24 cellular contexts compared by ENCODE assay signal in genomic region chr3:155189478-155189877, GRCh38.
"Had no signal": no experiment of that assay in that cellular context is flagged by ENCODE, and none has a peak within 500 bp of the region (broad histone marks: within the 10 kb centered on the region; RNA-seq: fewer than 3 reads in every experiment).

No MANE protein-coding gene starts in this region.

- H3K27ac ChIP-seq: HL-60, SJSA1, SK-N-MC had no signal

- H3K4me1 ChIP-seq: SJSA1 had no signal

- H3K36me3 ChIP-seq: SJSA1 had no signal

- H3K27me3 ChIP-seq: SJSA1 had no signal

- H3K9me3 ChIP-seq: SJSA1 had no signal

- H3K4me3 ChIP-seq: SJSA1, SK-N-MC had no signal

- DNase-seq: Karpas-422; KG1; MM.1S; NCI-H1092 treated with DMSO at 0.1 percent for 48 hours; NCI-H1436; NCI-H187; NCI-H2029; NCI-H2081 treated with DMSO at 0.1 percent for 48 hours; NCI-H2171; NCI-H226; NCI-H446; NCI-H510A; NCI-H524 treated with DMSO at 0.1 percent for 48 hours; NCI-H69; NCI-H774; NK-92 treated with Interleukin-12 subunit alpha and Interleukin-12 subunit beta, amount 100 ng/mL, for 24 hours; Right ventricle myocardium superior; RPMI8226; SIG-M5; T-helper 1 cell had no signal

- FAIRE-seq: RCC 7860 had no signal
